In genomic region chr6:62613920-62614319, GRCh38 we compare ENCODE assay signal across 32 cellular contexts.
"Had no signal": no experiment of that assay in that cellular context is flagged by ENCODE, and none has a peak within 500 bp of the region (broad histone marks: within the 10 kb centered on the region; RNA-seq: fewer than 3 reads in every experiment).

No MANE protein-coding gene starts in this region.

- H3K4me1 Mint-ChIP-seq: activated CD4-positive, alpha-beta T cell treated with anti-CD3 and anti-CD28 coated beads, Interleukin-2, amount 10 ng/mL, durations not matched to agents 7 days and 5 days; activated naive CD4-positive, alpha-beta T cell treated with anti-CD3 and anti-CD28 coated beads, Interleukin-2, amount 50 U/mL, for 24 hours; activated naive CD8-positive, alpha-beta T cell treated with anti-CD3 and anti-CD28 coated beads for 36 hours; activated naive CD8-positive, alpha-beta T cell treated with anti-CD3 and anti-CD28 coated beads, Interleukin-2, amount 50 U/mL, for 24 hours had no signal

- H3K4me3 Mint-ChIP-seq: activated CD4-positive, alpha-beta T cell treated with anti-CD3 and anti-CD28 coated beads, Interleukin-2, amount 10 ng/mL, durations not matched to agents 7 days and 5 days; activated CD8-positive, alpha-beta T cell treated with anti-CD3 and anti-CD28 coated beads for 36 hours; activated naive CD4-positive, alpha-beta T cell treated with anti-CD3 and anti-CD28 coated beads for 36 hours; activated naive CD4-positive, alpha-beta T cell treated with anti-CD3 and anti-CD28 coated beads, Interleukin-2, amount 50 U/mL, for 24 hours; activated naive CD8-positive, alpha-beta T cell treated with anti-CD3 and anti-CD28 coated beads for 36 hours; activated naive CD8-positive, alpha-beta T cell treated with anti-CD3 and anti-CD28 coated beads, Interleukin-2, amount 50 U/mL, for 24 hours; activated T-cell treated with anti-CD3 and anti-CD28 coated beads, Interleukin-2, amount 50 U/mL, for 4 hours; activated T-helper 1 cell treated with anti-CD3 and anti-CD28 coated beads, Interleukin-12 subunit alpha, Interleukin-12 subunit beta, Interleukin-2, Interleukin-4 antibody, amounts not matched to agents 30 ng/mL and 10 ng/mL and 1 ng/mL, durations not matched to agents 14 hours and 24 hours and 36 hours; effector memory CD8-positive, alpha-beta T cell had no signal

- H3K27me3 ChIP-seq: adrenal gland, body of pancreas, esophagus squamous epithelium, gastroesophageal sphincter had no signal

- H3K36me3 ChIP-seq: adrenal gland, esophagus squamous epithelium, gastroesophageal sphincter had no signal

- DNase-seq: activated CD4-positive, alpha-beta T cell treated with anti-CD3 and anti-CD28 coated beads for 1 hour; activated CD4-positive, alpha-beta T cell treated with anti-CD3 and anti-CD28 coated beads for 4 hours; activated CD4-positive, alpha-beta T cell treated with anti-CD3 and anti-CD28 coated beads, Interleukin-2, amount 10 ng/mL, durations not matched to agents 7 days and 5 days; activated CD4-positive, alpha-beta T cell treated with anti-CD3 and anti-CD28 coated beads, Interleukin-2, amount 50 U/mL, for 4 hours; activated CD8-positive, alpha-beta memory T cell treated with anti-CD3 and anti-CD28 coated beads for 24 hours; activated CD8-positive, alpha-beta T cell treated with anti-CD3 and anti-CD28 coated beads for 36 hours; activated effector memory CD4-positive, alpha-beta T cell treated with anti-CD3 and anti-CD28 coated beads, Interleukin-2, amount 50 U/mL, for 16 hours; activated naive CD4-positive, alpha-beta T cell treated with anti-CD3 and anti-CD28 coated beads for 36 hours; activated naive CD8-positive, alpha-beta T cell treated with anti-CD3 and anti-CD28 coated beads for 36 hours; activated naive CD8-positive, alpha-beta T cell treated with anti-CD3 and anti-CD28 coated beads, Interleukin-2, amount 50 U/mL, for 24 hours; activated T-cell treated with anti-CD3 and anti-CD28 coated beads, Interleukin-2, amount 50 U/mL, for 4 hours; adrenal gland; amygdala; aorta; body of pancreas; caudate nucleus; cortex of kidney; dermis blood vessel endothelial cell; effector CD4-positive, alpha-beta T cell; effector memory CD8-positive, alpha-beta T cell; esophagus squamous epithelium; foreskin melanocyte; head of caudate nucleus; T-helper 2 cell had no signal

- ATAC-seq: activated CD8-positive, alpha-beta T cell treated with anti-CD3 and anti-CD28 coated beads for 36 hours; activated naive CD8-positive, alpha-beta T cell treated with anti-CD3 and anti-CD28 coated beads, Interleukin-2, amount 50 U/mL, for 24 hours; activated T-cell treated with anti-CD3 and anti-CD28 coated beads, Interleukin-2, amount 50 U/mL, for 4 hours; body of pancreas; effector memory CD8-positive, alpha-beta T cell; gastroesophageal sphincter had no signal

- FAIRE-seq: colon, endometrium, endothelial cell of umbilical vein had no signal

- H3K27me3 Mint-ChIP-seq: activated CD4-positive, alpha-beta T cell treated with anti-CD3 and anti-CD28 coated beads, Interleukin-2, amount 10 ng/mL, durations not matched to agents 7 days and 5 days; activated CD8-positive, alpha-beta T cell treated with anti-CD3 and anti-CD28 coated beads for 36 hours; activated naive CD4-positive, alpha-beta T cell treated with anti-CD3 and anti-CD28 coated beads, Interleukin-2, amount 50 U/mL, for 24 hours; activated naive CD8-positive, alpha-beta T cell treated with anti-CD3 and anti-CD28 coated beads for 36 hours; activated naive CD8-positive, alpha-beta T cell treated with anti-CD3 and anti-CD28 coated beads, Interleukin-2, amount 50 U/mL, for 24 hours; effector memory CD8-positive, alpha-beta T cell had no signal

- H3K36me3 Mint-ChIP-seq: activated naive CD4-positive, alpha-beta T cell treated with anti-CD3 and anti-CD28 coated beads, Interleukin-2, amount 50 U/mL, for 24 hours; activated naive CD8-positive, alpha-beta T cell treated with anti-CD3 and anti-CD28 coated beads for 36 hours had no signal

- H3K27ac Mint-ChIP-seq: activated CD4-positive, alpha-beta T cell treated with anti-CD3 and anti-CD28 coated beads, Interleukin-2, amount 10 ng/mL, durations not matched to agents 7 days and 5 days; activated CD8-positive, alpha-beta T cell treated with anti-CD3 and anti-CD28 coated beads for 36 hours; activated naive CD4-positive, alpha-beta T cell treated with anti-CD3 and anti-CD28 coated beads for 36 hours; activated naive CD4-positive, alpha-beta T cell treated with anti-CD3 and anti-CD28 coated beads, Interleukin-2, amount 50 U/mL, for 24 hours; activated naive CD8-positive, alpha-beta T cell treated with anti-CD3 and anti-CD28 coated beads for 36 hours; activated naive CD8-positive, alpha-beta T cell treated with anti-CD3 and anti-CD28 coated beads, Interleukin-2, amount 50 U/mL, for 24 hours; activated T-helper 1 cell treated with anti-CD3 and anti-CD28 coated beads, Interleukin-12 subunit alpha, Interleukin-12 subunit beta, Interleukin-2, Interleukin-4 antibody, amounts not matched to agents 30 ng/mL and 10 ng/mL and 1 ng/mL, durations not matched to agents 14 hours and 24 hours and 36 hours; activated T-helper 2 cell treated with anti-CD3 and anti-CD28 coated beads, Interferon-gamma antibody, Interleukin-2, Interleukin-4, amounts not matched to agents 10 μg/mL and 5 μg/mL and 100 μg/mL, durations not matched to agents 14 hours and 24 hours and 36 hours; effector memory CD8-positive, alpha-beta T cell had no signal

- H3K4me1 ChIP-seq: adrenal gland, body of pancreas, esophagus squamous epithelium, gastroesophageal sphincter had no signal

- H3K4me3 ChIP-seq: adrenal gland, body of pancreas, esophagus squamous epithelium, gastroesophageal sphincter had no signal

- H3K27ac ChIP-seq: adrenal gland, body of pancreas, epithelial cell of prostate, esophagus squamous epithelium, gastroesophageal sphincter had no signal

- H3K9me3 ChIP-seq: adrenal gland, body of pancreas had no signal
